In the genomic region with DNA sequence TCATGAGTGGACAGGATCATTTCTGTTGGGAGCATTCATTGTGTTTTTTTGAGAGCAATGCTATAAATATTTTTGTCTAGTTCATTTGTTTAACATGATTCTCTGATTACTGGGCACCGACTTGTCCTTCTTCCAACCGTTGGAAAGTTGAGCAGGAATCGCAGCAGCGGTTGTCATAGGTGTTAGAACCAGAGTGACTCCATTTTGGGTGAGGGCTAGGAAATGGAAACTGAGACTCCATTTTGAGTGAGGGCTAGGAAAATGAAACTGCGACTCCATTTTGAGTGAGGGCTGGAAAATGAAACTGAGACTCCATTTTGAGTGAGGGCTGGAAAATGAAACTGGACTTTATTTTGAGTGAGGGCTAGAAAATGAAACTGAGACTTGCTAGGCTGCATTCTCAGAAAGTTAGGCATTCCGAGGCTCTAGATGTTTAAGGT, we compare ENCODE assay signal across 8 cellular contexts.
A peak's percentile ranks its signal among the peaks of the same experiment; 100 is the strongest.
DNase-seq lines count a peak whose midpoint lies in the region; ATAC-seq, FAIRE-seq and TF ChIP-seq lines count a peak whose summit lies in the region.

No MANE protein-coding gene starts in this region.

- in situ Hi-C loops in G401 (cut with HindIII; ENCODE audit: low sequenced_read_pairs) = no loop called here

- intact Hi-C loops in activated T-helper 2 cell treated with anti-CD3 and anti-CD28 coated beads, Interferon-gamma antibody, Interleukin-2, Interleukin-4, amounts not matched to agents 10 μg/mL and 5 μg/mL and 100 μg/mL, durations not matched to agents 14 hours and 24 hours and 36 hours (cut with micrococcal nuclease) = loop anchor here (1.0 to 10.0 kb wide), 4 partner anchors 101 to 1304 kb away; partner anchors contain the start of gene ICE1

- ATAC-seq in GM18499 (IDR thresholded peaks at IDR 0.05; ENCODE audit: insufficient read depth, unreplicated experiment) (peak; percentile 96), GM21526 (IDR thresholded peaks at IDR 0.05; ENCODE audit: low FRiP score, unreplicated experiment) (peak; percentile 93), HG03571 (IDR thresholded peaks at IDR 0.05; ENCODE audit: unreplicated experiment) (peak; percentile 85)

- peaks cover 17% of the 10 kb centered on the region for H3K9me3 Mint-ChIP-seq in activated T-helper 2 cell treated with anti-CD3 and anti-CD28 coated beads, Interferon-gamma antibody, Interleukin-2, Interleukin-4, amounts not matched to agents 10 μg/mL and 5 μg/mL and 100 μg/mL, durations not matched to agents 14 hours and 24 hours and 36 hours
- H3K9me3 Mint-ChIP-seq in progenitor cell of endocrine pancreas (ENCODE audit: low read depth) = no peaks in the 10 kb centered on the region

- peaks cover 14% of the 10 kb centered on the region for H3K36me3 Mint-ChIP-seq in activated T-helper 2 cell treated with anti-CD3 and anti-CD28 coated beads, Interferon-gamma antibody, Interleukin-2, Interleukin-4, amounts not matched to agents 10 μg/mL and 5 μg/mL and 100 μg/mL, durations not matched to agents 14 hours and 24 hours and 36 hours (ENCODE audit: low read depth)
- H3K36me3 Mint-ChIP-seq in progenitor cell of endocrine pancreas (ENCODE audit: insufficient read depth) = no peaks in the 10 kb centered on the region

- H3K27ac Mint-ChIP-seq in activated T-helper 2 cell treated with anti-CD3 and anti-CD28 coated beads, Interferon-gamma antibody, Interleukin-2, Interleukin-4, amounts not matched to agents 10 μg/mL and 5 μg/mL and 100 μg/mL, durations not matched to agents 14 hours and 24 hours and 36 hours = peak overlapping the region; percentile 53
- no peak overlapping the region for H3K27ac Mint-ChIP-seq in progenitor cell of endocrine pancreas

- peaks cover 26% of the 10 kb centered on the region for H3K4me1 Mint-ChIP-seq in activated T-helper 2 cell treated with anti-CD3 and anti-CD28 coated beads, Interferon-gamma antibody, Interleukin-2, Interleukin-4, amounts not matched to agents 10 μg/mL and 5 μg/mL and 100 μg/mL, durations not matched to agents 14 hours and 24 hours and 36 hours (ENCODE audit: low read depth)
- H3K4me1 Mint-ChIP-seq in progenitor cell of endocrine pancreas (ENCODE audit: low read depth) = peaks cover 8% of the 10 kb centered on the region

- H3K4me3 Mint-ChIP-seq in activated T-helper 2 cell treated with anti-CD3 and anti-CD28 coated beads, Interferon-gamma antibody, Interleukin-2, Interleukin-4, amounts not matched to agents 10 μg/mL and 5 μg/mL and 100 μg/mL, durations not matched to agents 14 hours and 24 hours and 36 hours (ENCODE audit: low read depth) = no peak overlapping the region
- no peak overlapping the region for H3K4me3 Mint-ChIP-seq in progenitor cell of endocrine pancreas (ENCODE audit: low read depth)

- peak; percentile 41 for DNase-seq in activated T-helper 2 cell treated with anti-CD3 and anti-CD28 coated beads, Interferon-gamma antibody, Interleukin-2, Interleukin-4, amounts not matched to agents 10 μg/mL and 5 μg/mL and 100 μg/mL, durations not matched to agents 14 hours and 24 hours and 36 hours (ENCODE audit: low spot score)
- DNase-seq in progenitor cell of endocrine pancreas (ENCODE audit: low spot score, unreplicated experiment) = no peak
- DNase-seq in G401 (ENCODE audit: low spot score) = no peak
- no peak for DNase-seq in NCI-H1048 (lab: John Stamatoyannopoulos, UW)
- DNase-seq in D721Med (ENCODE audit: insufficient read length, low spot score) = no peak

- FAIRE-seq in D721Med (lab: Jason Lieb, UNC) = no peak

- no peaks in the 10 kb centered on the region for H3K27me3 Mint-ChIP-seq in activated T-helper 2 cell treated with anti-CD3 and anti-CD28 coated beads, Interferon-gamma antibody, Interleukin-2, Interleukin-4, amounts not matched to agents 10 μg/mL and 5 μg/mL and 100 μg/mL, durations not matched to agents 14 hours and 24 hours and 36 hours (ENCODE audit: low read depth)
- peaks cover 14% of the 10 kb centered on the region for H3K27me3 Mint-ChIP-seq in progenitor cell of endocrine pancreas

- no peak for TF ChIP-seq CTCF in progenitor cell of endocrine pancreas (IDR thresholded peaks at IDR 0.05; ENCODE audit: unreplicated experiment)
- no peak for TF ChIP-seq CTCF in D721Med (IDR thresholded peaks at IDR 0.05; ENCODE audit: insufficient read depth, missing control alignments)
